ENCODE assay signal across 15 cellular contexts in genomic region chr5:95007953-95008596, GRCh38.
A peak's percentile ranks its signal among the peaks of the same experiment; 100 is the strongest.
DNase-seq lines count a peak whose midpoint lies in the region; ATAC-seq and TF ChIP-seq lines count a peak whose summit lies in the region.
"Had no signal": no experiment of that assay in that cellular context is flagged by ENCODE, and none has a peak within 500 bp of the region (broad histone marks: within the 10 kb centered on the region; RNA-seq: fewer than 3 reads in every experiment).

No MANE protein-coding gene starts in this region.

- no peak overlapping the region for H3K27ac ChIP-seq in upper lobe of left lung
- H3K27ac ChIP-seq: 22Rv1, esophagus muscularis mucosa, lower lobe of right lung, thyroid gland had no signal

- no peaks in the 10 kb centered on the region for H3K27me3 ChIP-seq in upper lobe of left lung
- H3K27me3 ChIP-seq: esophagus muscularis mucosa, thyroid gland had no signal

- H3K4me1 ChIP-seq in upper lobe of left lung, result no peaks in the 10 kb centered on the region
- H3K4me1 ChIP-seq: esophagus muscularis mucosa, lower lobe of right lung, thyroid gland had no signal

- intact Hi-C loops in left ventricle myocardium superior (cut with micrococcal nuclease) (no loop called here), cardiac septum (cut with DNase I) (no loop called here)

- peaks cover 0 to 13% (median 8%) of the 10 kb centered on the region in 4 donors for H3K9me3 ChIP-seq in upper lobe of left lung
- H3K9me3 ChIP-seq: thyroid gland had no signal

- peak; percentile 27 for DNase-seq in SIG-M5 treated with dmso at 0.1 percent for 504 hours (lab: John Stamatoyannopoulos, UW; ENCODE audit: unreplicated experiment)
- no peak for DNase-seq in SIG-M5 (lab: John Stamatoyannopoulos, UW)
- no peak for DNase-seq in iPS-NIHi11 (ENCODE audit: low spot score)
- no peak for DNase-seq in upper lobe of left lung
- no peak for DNase-seq in left ventricle myocardium superior
- no peak for DNase-seq in cardiac septum (ENCODE audit: low spot score)
- DNase-seq: CD8-positive, alpha-beta memory T cell; H9; lower lobe of right lung; NCI-H446 treated with DMSO at 0.1 percent for 48 hours; thyroid gland had no signal

- ATAC-seq in GM21737 (IDR thresholded peaks at IDR 0.05; ENCODE audit: unreplicated experiment) (peak; percentile 78), HG03342 (IDR thresholded peaks at IDR 0.05; ENCODE audit: unreplicated experiment) (peak; percentile 68), upper lobe of left lung (ENCODE audit: low FRiP score in 2 of 2) (no peak), left ventricle myocardium superior (no peak)
- ATAC-seq: lower lobe of right lung had no signal

- no peak overlapping the region for H3K4me3 ChIP-seq in upper lobe of left lung
- H3K4me3 ChIP-seq: esophagus muscularis mucosa, lower lobe of right lung, thyroid gland had no signal

- WGBS in upper lobe of left lung, 2 donors, result 87 to 92% methylated on average over 3 of the region's 3 CpGs

- no peak for TF ChIP-seq CTCF in upper lobe of left lung (IDR thresholded peaks at IDR 0.05)

- TF ChIP-seq POLR2A in upper lobe of left lung (IDR thresholded peaks at IDR 0.05), result no peak

- TF ChIP-seq EP300 in upper lobe of left lung (IDR thresholded peaks at IDR 0.05), result no peak

- H3K36me3 ChIP-seq in upper lobe of left lung, result no peaks in the 10 kb centered on the region
- H3K36me3 ChIP-seq: esophagus muscularis mucosa, lower lobe of right lung, thyroid gland had no signal

Comparison
In these comparisons a context has a peak if more than half of its experiments do, and no peak if none do; other contexts are left out.
1. ATAC-seq: peak in GM21737 (single experiment) and HG03342 (single experiment); none in upper lobe of left lung (0 of 2) and left ventricle myocardium superior (single experiment).